ENCODE assay signal across 16 cellular contexts in the genomic region with DNA sequence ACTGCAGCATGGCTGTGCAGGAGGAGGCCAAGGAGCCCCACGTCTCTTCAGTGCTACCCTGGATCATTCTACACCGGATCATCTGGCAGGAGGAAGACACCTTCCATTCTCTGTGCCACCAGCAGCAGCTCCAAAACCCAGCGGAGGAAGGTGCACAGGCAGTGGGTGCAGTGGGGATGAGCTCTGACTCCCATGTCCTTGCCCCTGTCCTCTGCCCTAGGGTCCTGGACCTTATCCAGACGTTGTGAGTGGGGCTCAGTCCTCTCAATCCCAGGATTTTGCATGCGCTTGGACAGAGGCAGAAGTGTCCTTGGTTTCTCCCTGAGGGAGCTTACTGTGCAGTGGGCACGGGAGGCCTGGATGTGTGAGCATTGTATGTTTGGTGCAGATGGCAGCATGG.
DNase-seq lines count a peak whose midpoint lies in the region; TF ChIP-seq lines count a peak whose summit lies in the region.
"Had no signal": no experiment of that assay in that cellular context is flagged by ENCODE, and none has a peak within 500 bp of the region (broad histone marks: within the 10 kb centered on the region; RNA-seq: fewer than 3 reads in every experiment).

No MANE protein-coding gene starts in this region.

- H3K36me3 Mint-ChIP-seq in endothelial cell (ENCODE audit: low read depth, unreplicated experiment) = peaks cover 22% of the 10 kb centered on the region
- peaks cover 39% of the 10 kb centered on the region for H3K36me3 Mint-ChIP-seq in nephron progenitor cell (ENCODE audit: low read depth)

- CTCF ChIA-PET in SK-N-SH (lab: Yijun Ruan, JAX) = interaction anchor here (1.1 to 2.1 kb wide), 2 partner anchors 10 to 11 kb away, joined by 3 to 8 read pairs; no protein-coding TSS in a partner anchor

- H3K27me3 Mint-ChIP-seq in endothelial cell (ENCODE audit: unreplicated experiment) = peaks cover 2% of the 10 kb centered on the region
- no peaks in the 10 kb centered on the region for H3K27me3 Mint-ChIP-seq in nephron progenitor cell (ENCODE audit: low read depth, poor library complexity)
- H3K27me3 Mint-ChIP-seq: CD8-positive, alpha-beta memory T cell had no signal

- H3K27ac Mint-ChIP-seq in endothelial cell (ENCODE audit: unreplicated experiment) (no peak overlapping the region), nephron progenitor cell (no peak overlapping the region)
- H3K27ac Mint-ChIP-seq: CD14-positive monocyte had no signal

- intact Hi-C loops in posterior vena cava (cut with DNase I) = no loop called here
- intact Hi-C loops in colonic mucosa (cut with DNase I) = no loop called here

- H3K36me3 ChIP-seq in SK-N-SH (replicated peaks in 1 of 2; ENCODE audit: control insufficient read depth in 1 of 2, insufficient read depth in 2 of 2, low read length in 1 of 2) (peaks cover 25 to 73% of the 10 kb centered on the region in 2 experiments), colonic mucosa (peaks cover 15% of the 10 kb centered on the region)

- H3K4me2 ChIP-seq in SK-N-SH = no peak overlapping the region
- H3K4me2 ChIP-seq: GM23338 had no signal

- H4K20me1 ChIP-seq in SK-N-SH (ENCODE audit: insufficient read depth) = 0 out of 2 replicates have a peak, but pooled peaks cover 6% of the 10 kb centered on the region

- POLR2A ChIA-PET in SK-N-SH (lab: Yijun Ruan, JAX) = interaction anchor here (0.6 kb wide), 1 partner anchor 30 kb away, joined by 3 read pairs; no protein-coding TSS in a partner anchor

- H3K4me3 ChIP-seq in SK-N-SH (ENCODE audit: low read depth in 2 of 2, low read length in 1 of 2) (no peak overlapping the region), colonic mucosa (no peak overlapping the region)
- H3K4me3 ChIP-seq: GM23338 had no signal

- H3K27ac ChIP-seq in SK-N-SH (ENCODE audit: low read depth in 2 of 2, low read length in 1 of 2) = no peak overlapping the region
- H3K27ac ChIP-seq in colonic mucosa = no peak overlapping the region
- H3K27ac ChIP-seq: 22Rv1 had no signal

- no peak overlapping the region for H2AFZ ChIP-seq in SK-N-SH (ENCODE audit: low read depth)
- H2AFZ ChIP-seq: GM23338 had no signal

- H3K4me3 Mint-ChIP-seq in endothelial cell (ENCODE audit: unreplicated experiment) (peak overlapping the region; percentile 37), nephron progenitor cell (no peak overlapping the region)
- H3K4me3 Mint-ChIP-seq: CD14-positive monocyte, GM23338, H9 had no signal

- H3K9me2 ChIP-seq in SK-N-SH = no peaks in the 10 kb centered on the region

- H3K9me3 ChIP-seq in SK-N-SH (no peaks in the 10 kb centered on the region), colonic mucosa (no peaks in the 10 kb centered on the region)
- H3K9me3 ChIP-seq: Caco-2 had no signal

- WGBS in SK-N-SH (ENCODE audit: low lambda C conversion rate) = 94% methylated on average over 5 of the region's 6 CpGs

- no peaks in the 10 kb centered on the region for H3K27me3 ChIP-seq in SK-N-SH (ENCODE audit: insufficient read depth)
- no peaks in the 10 kb centered on the region for H3K27me3 ChIP-seq in colonic mucosa

- H3K4me1 Mint-ChIP-seq in endothelial cell (ENCODE audit: unreplicated experiment) = no peaks in the 10 kb centered on the region
- no peaks in the 10 kb centered on the region for H3K4me1 Mint-ChIP-seq in nephron progenitor cell
- H3K4me1 Mint-ChIP-seq: CD14-positive monocyte, GM23338 had no signal

- H3K9ac ChIP-seq in SK-N-SH (no peak overlapping the region), colonic mucosa (ENCODE audit: low read depth in 2 of 2, low read length in 2 of 2) (no peak overlapping the region)

- no peak for TF ChIP-seq EP300 in SK-N-SH (IDR thresholded peaks at IDR 0.05; ENCODE audit: borderline replicate concordance in 1 of 2, low read depth in 1 of 2, low read length in 1 of 2)

- peak; percentile 38 for DNase-seq in activated effector memory CD4-positive, alpha-beta T cell treated with anti-CD3 and anti-CD28 coated beads, Interleukin-2, amount 50 U/mL, for 16 hours
- no peak for DNase-seq in activated effector memory CD4-positive, alpha-beta T cell treated with Interleukin-2 at 50 U/mL for 16 hours
- DNase-seq in endothelial cell (ENCODE audit: low spot score) (no peak), posterior vena cava (ENCODE audit: low spot score) (peak; percentile 58), NCI-H748 (lab: John Stamatoyannopoulos, UW; ENCODE audit: unreplicated experiment) (no peak), SK-N-SH (no peak), colonic mucosa (no peak), nephron progenitor cell (no peak)
- DNase-seq: Caco-2; CD8-positive, alpha-beta memory T cell; DND-41; GDM1; H9 had no signal

- no peaks in the 10 kb centered on the region for H3F3A ChIP-seq in SK-N-SH (replicated peaks; ENCODE audit: insufficient read depth)

- TF ChIP-seq RAD21 in SK-N-SH (IDR thresholded peaks at IDR 0.05; ENCODE audit: low read length) = no peak

- TF ChIP-seq CTCF in endothelial cell (IDR thresholded peaks at IDR 0.05; ENCODE audit: unreplicated experiment) (no peak), SK-N-SH (IDR thresholded peaks at IDR 0.05) (no peak), colonic mucosa (IDR thresholded peaks at IDR 0.05) (no peak), nephron progenitor cell (IDR thresholded peaks at IDR 0.05) (no peak)

- peaks cover 9% of the 10 kb centered on the region for H3K79me2 ChIP-seq in SK-N-SH (ENCODE audit: insufficient read depth)

- H3K4me1 ChIP-seq in SK-N-SH (ENCODE audit: control insufficient read depth in 1 of 2, insufficient read depth in 2 of 2, low read depth in 1 of 2, low read length in 1 of 2) (no peaks in the 10 kb centered on the region; a peak in 1 of 4 replicates), colonic mucosa (peaks cover 3% of the 10 kb centered on the region)
- H3K4me1 ChIP-seq: Caco-2 had no signal

- H3K9me3 Mint-ChIP-seq in endothelial cell (ENCODE audit: unreplicated experiment) (no peaks in the 10 kb centered on the region), nephron progenitor cell (no peaks in the 10 kb centered on the region)
- H3K9me3 Mint-ChIP-seq: CD14-positive monocyte; CD8-positive, alpha-beta memory T cell; GM23338; H9 had no signal

TF ChIP-seq in SK-N-SH, 30 proteins besides CTCF, POLR2A, EP300 and RAD21:
- no peak for TF ChIP-seq TEAD4 (IDR thresholded peaks at IDR 0.05; ENCODE audit: borderline replicate concordance, insufficient read depth)
- TF ChIP-seq USF2 (IDR thresholded peaks at IDR 0.05; ENCODE audit: borderline replicate concordance, low read depth, low read length) = no peak
- TF ChIP-seq, protein P1, sequence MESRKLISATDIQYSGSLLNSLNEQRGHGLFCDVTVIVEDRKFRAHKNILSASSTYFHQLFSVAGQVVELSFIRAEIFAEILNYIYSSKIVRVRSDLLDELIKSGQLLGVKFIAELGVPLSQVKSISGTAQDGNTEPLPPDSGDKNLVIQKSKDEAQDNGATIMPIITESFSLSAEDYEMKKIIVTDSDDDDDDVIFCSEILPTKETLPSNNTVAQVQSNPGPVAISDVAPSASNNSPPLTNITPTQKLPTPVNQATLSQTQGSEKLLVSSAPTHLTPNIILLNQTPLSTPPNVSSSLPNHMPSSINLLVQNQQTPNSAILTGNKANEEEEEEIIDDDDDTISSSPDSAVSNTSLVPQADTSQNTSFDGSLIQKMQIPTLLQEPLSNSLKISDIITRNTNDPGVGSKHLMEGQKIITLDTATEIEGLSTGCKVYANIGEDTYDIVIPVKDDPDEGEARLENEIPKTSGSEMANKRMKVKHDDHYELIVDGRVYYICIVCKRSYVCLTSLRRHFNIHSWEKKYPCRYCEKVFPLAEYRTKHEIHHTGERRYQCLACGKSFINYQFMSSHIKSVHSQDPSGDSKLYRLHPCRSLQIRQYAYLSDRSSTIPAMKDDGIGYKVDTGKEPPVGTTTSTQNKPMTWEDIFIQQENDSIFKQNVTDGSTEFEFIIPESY (IDR thresholded peaks at IDR 0.05; ENCODE audit: borderline replicate concordance, low read depth) = no peak
- TF ChIP-seq SIN3A (IDR thresholded peaks at IDR 0.05; ENCODE audit: borderline replicate concordance, low read depth, low read length) = no peak
- TF ChIP-seq NFIC (IDR thresholded peaks at IDR 0.05; ENCODE audit: borderline replicate concordance) = no peak
- TF ChIP-seq FOSL2 (IDR thresholded peaks at IDR 0.05; ENCODE audit: borderline replicate concordance, low read depth) = no peak
- TF ChIP-seq JUND (IDR thresholded peaks at IDR 0.05) = no peak
- no peak for TF ChIP-seq PBX3 (IDR thresholded peaks at IDR 0.05)
- TF ChIP-seq TCF12 (IDR thresholded peaks at IDR 0.05) = no peak
- no peak for TF ChIP-seq TAF1 (IDR thresholded peaks at IDR 0.05; ENCODE audit: borderline replicate concordance, low read depth, low read length)
- TF ChIP-seq RXRA (IDR thresholded peaks at IDR 0.05; ENCODE audit: borderline replicate concordance, low read depth) = no peak
- TF ChIP-seq, protein P2, sequence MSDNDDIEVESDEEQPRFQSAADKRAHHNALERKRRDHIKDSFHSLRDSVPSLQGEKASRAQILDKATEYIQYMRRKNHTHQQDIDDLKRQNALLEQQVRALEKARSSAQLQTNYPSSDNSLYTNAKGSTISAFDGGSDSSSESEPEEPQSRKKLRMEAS (IDR thresholded peaks at IDR 0.05; ENCODE audit: low read depth) = no peak
- TF ChIP-seq MXI1 (IDR thresholded peaks at IDR 0.05; ENCODE audit: low read depth, low read length) = no peak
- no peak for TF ChIP-seq GABPA (IDR thresholded peaks at IDR 0.05; ENCODE audit: low read depth)
- TF ChIP-seq MEF2A (IDR thresholded peaks at IDR 0.05; ENCODE audit: borderline replicate concordance, low read depth) = no peak

Comparison
In these comparisons a context has a peak if more than half of its experiments do, and no peak if none do; other contexts are left out.
1. DNase-seq: peak in activated effector memory CD4-positive, alpha-beta T cell treated with anti-CD3 and anti-CD28 coated beads, Interleukin-2, amount 50 U/mL, for 16 hours (single experiment) and posterior vena cava (single experiment); none in activated effector memory CD4-positive, alpha-beta T cell treated with Interleukin-2 at 50 U/mL for 16 hours (single experiment), endothelial cell (single experiment), NCI-H748 (single experiment), SK-N-SH (single experiment), colonic mucosa (single experiment) and nephron progenitor cell (single experiment).